ENCODE assay signal across 11 cellular contexts in genomic region chr6:29925341-29926080, GRCh38. TPM values are rescaled to one million over a fixed set of nuclear protein-coding genes. Genes with fewer than 3 reads are reported as not detected.
DNase-seq lines count a peak whose midpoint lies in the region; ATAC-seq and TF ChIP-seq lines count a peak whose summit lies in the region.
"Had no signal": no experiment of that assay in that cellular context is flagged by ENCODE, and none has a peak within 500 bp of the region (broad histone marks: within the 10 kb centered on the region; RNA-seq: fewer than 3 reads in every experiment).

No MANE protein-coding gene starts in this region.

- no peaks in the 10 kb centered on the region for H4K20me1 ChIP-seq in SU-DHL-6 (ENCODE audit: low read depth, low read length)

- intact Hi-C loops in activated CD4-positive, alpha-beta T cell treated with anti-CD3 and anti-CD28 coated beads, Interleukin-2, amount 10 ng/mL, durations not matched to agents 24 days and 14 days (cut with micrococcal nuclease), result loop anchor here (2.0 to 10.0 kb wide), 4 partner anchors 37 to 142 kb away; partner anchors contain the start of gene PPP1R11
- intact Hi-C loops in esophagus muscularis mucosa (cut with DNase I), result loop anchor here (5.0 to 10.0 kb wide), 2 partner anchors 38 to 49 kb away; no protein-coding TSS in a partner anchor

- H3K36me3 ChIP-seq in SU-DHL-6 (ENCODE audit: low read length) (no peaks in the 10 kb centered on the region), esophagus muscularis mucosa (no peaks in the 10 kb centered on the region), skeletal muscle tissue (ENCODE audit: control insufficient read depth in 3 of 3, insufficient read depth in 3 of 3, low read length in 3 of 3) (no peaks in the 10 kb centered on the region)
- H3K36me3 ChIP-seq: SJCRH30 had no signal

- peaks cover 0 to 6% (median 0%) of the 10 kb centered on the region in 4 donors for H3K4me1 ChIP-seq in esophagus muscularis mucosa
- peaks cover 4 to 9% (median 6%) of the 10 kb centered on the region in 3 donors for H3K4me1 ChIP-seq in skeletal muscle tissue (ENCODE audit: control insufficient read depth in 3 of 3, insufficient read depth in 3 of 3, low read length in 3 of 3)
- H3K4me1 ChIP-seq: SJCRH30 had no signal

- H3K27ac Mint-ChIP-seq in activated CD4-positive, alpha-beta T cell treated with anti-CD3 and anti-CD28 coated beads, Interleukin-2, amount 10 ng/mL, durations not matched to agents 24 days and 14 days, result peak overlapping the region; percentile 94

- H3K4me3 Mint-ChIP-seq in activated CD4-positive, alpha-beta T cell treated with anti-CD3 and anti-CD28 coated beads, Interleukin-2, amount 10 ng/mL, durations not matched to agents 24 days and 14 days, result peak overlapping the region; percentile 88

- WGBS in esophagus muscularis mucosa, result no CpG with 5 or more reads among the region's 17 CpGs

- H3K79me2 ChIP-seq in SU-DHL-6 (ENCODE audit: insufficient read depth, low read length), result no peaks in the 10 kb centered on the region

- TF ChIP-seq CTCF in SU-DHL-6 (IDR thresholded peaks at IDR 0.05; ENCODE audit: insufficient read depth, low read length, poor library complexity, severe bottlenecking) (no peak), esophagus muscularis mucosa (IDR thresholded peaks at IDR 0.05) (no peak)

- H3K36me3 Mint-ChIP-seq in activated CD4-positive, alpha-beta T cell treated with anti-CD3 and anti-CD28 coated beads, Interleukin-2, amount 10 ng/mL, durations not matched to agents 24 days and 14 days (ENCODE audit: low read depth), result peaks cover 20% of the 10 kb centered on the region

- no peak overlapping the region for H2AFZ ChIP-seq in SU-DHL-6 (ENCODE audit: low read depth, low read length, severe bottlenecking)

- H3K9ac ChIP-seq in SU-DHL-6 (ENCODE audit: low read length) (no peak overlapping the region), skeletal muscle tissue (ENCODE audit: low read depth in 1 of 3, low read length in 3 of 3) (peak overlapping the region in 2 of 3 donors; percentile 80 to 87)

- H3K4me3 ChIP-seq in SU-DHL-6 (ENCODE audit: insufficient read depth, low read length, poor library complexity, severe bottlenecking) (no peak overlapping the region), esophagus muscularis mucosa (peak overlapping the region in 2 of 4 donors; percentile 64 to 78), skeletal muscle tissue (ENCODE audit: low read length in 3 of 3) (peak overlapping the region; percentile 73 to 85 (median 79))
- H3K4me3 ChIP-seq: K562, SJCRH30 had no signal

- peaks cover 12% of the 10 kb centered on the region for H3K27me3 Mint-ChIP-seq in activated CD4-positive, alpha-beta T cell treated with anti-CD3 and anti-CD28 coated beads, Interleukin-2, amount 10 ng/mL, durations not matched to agents 24 days and 14 days

- DNase-seq in activated CD4-positive, alpha-beta T cell treated with anti-CD3 and anti-CD28 coated beads, Interleukin-2, amount 10 ng/mL, durations not matched to agents 24 days and 14 days, result peak; percentile 59
- no peak for DNase-seq in activated CD4-positive, alpha-beta T cell treated with anti-CD3 and anti-CD28 coated beads for 1 hour
- DNase-seq in esophagus muscularis mucosa (ENCODE audit: extremely low spot score), result no peak
- DNase-seq in NCI-H2227 treated with DMSO at 0.1 percent for 48 hours (lab: John Stamatoyannopoulos, UW), result no peak
- DNase-seq: GOT3, SJCRH30 had no signal

- no peaks in the 10 kb centered on the region for H3K9me3 ChIP-seq in SU-DHL-6 (ENCODE audit: insufficient read depth, low read length)
- H3K9me3 ChIP-seq in esophagus muscularis mucosa, result no peaks in the 10 kb centered on the region
- no peaks in the 10 kb centered on the region for H3K9me3 ChIP-seq in skeletal muscle tissue (ENCODE audit: control insufficient read depth in 3 of 3, low read length in 3 of 3)
- H3K9me3 ChIP-seq: SJCRH30 had no signal

- peaks cover 3% of the 10 kb centered on the region; the same call in 1 of the 2 replicates for H3F3A ChIP-seq in SU-DHL-6 (ENCODE audit: insufficient read depth)

- ATAC-seq in HG03354 (IDR thresholded peaks at IDR 0.05; ENCODE audit: poor library complexity, severe bottlenecking, unreplicated experiment) (no peak), GM18520 (IDR thresholded peaks at IDR 0.05; ENCODE audit: unreplicated experiment) (no peak)

- peak overlapping the region; percentile 36 for H3K4me2 ChIP-seq in SU-DHL-6 (ENCODE audit: low read depth, low read length, poor library complexity, severe bottlenecking)

- H3K9me3 Mint-ChIP-seq in activated CD4-positive, alpha-beta T cell treated with anti-CD3 and anti-CD28 coated beads, Interleukin-2, amount 10 ng/mL, durations not matched to agents 24 days and 14 days, result no peaks in the 10 kb centered on the region

- TF ChIP-seq POLR2A in esophagus muscularis mucosa (IDR thresholded peaks at IDR 0.05; ENCODE audit: low read depth), result no peak

- no peak for TF ChIP-seq EP300 in esophagus muscularis mucosa (IDR thresholded peaks at IDR 0.05)

- no peaks in the 10 kb centered on the region for H3K27me3 ChIP-seq in SU-DHL-6 (ENCODE audit: low read length)
- no peaks in the 10 kb centered on the region for H3K27me3 ChIP-seq in esophagus muscularis mucosa
- H3K27me3 ChIP-seq in skeletal muscle tissue (ENCODE audit: control insufficient read depth in 3 of 3, insufficient read depth in 3 of 3, low read length in 3 of 3), result no peaks in the 10 kb centered on the region
- H3K27me3 ChIP-seq: SJCRH30 had no signal

- no peaks in the 10 kb centered on the region for H3K9me2 ChIP-seq in SU-DHL-6 (replicated peaks; ENCODE audit: insufficient read depth, low read length)

- H3K4me1 Mint-ChIP-seq in activated CD4-positive, alpha-beta T cell treated with anti-CD3 and anti-CD28 coated beads, Interleukin-2, amount 10 ng/mL, durations not matched to agents 24 days and 14 days, result peaks cover 28% of the 10 kb centered on the region

- H3K27ac ChIP-seq in SU-DHL-6 (ENCODE audit: low read depth, low read length) (no peak overlapping the region), esophagus muscularis mucosa (replicated peaks in 1 of 4) (peak overlapping the region in 3 of 4 donors; percentile 82 to 87 (median 86)), skeletal muscle tissue (ENCODE audit: low read depth, low read length) (peak overlapping the region; percentile 88)
- H3K27ac ChIP-seq: SJCRH30 had no signal

RNA-seq across cellular contexts. Expression of gene HLA-A, which starts 16.8 kb away (rescaled TPM):
- total RNA-seq in activated CD4-positive, alpha-beta T cell treated with anti-CD3 and anti-CD28 coated beads, Interleukin-2, amount 10 ng/mL, durations not matched to agents 24 days and 14 days, result 1,449 and 1,452 TPM in 2 replicates
- 100 to 1,000 TPM; 243 to 610 (median 499) TPM for total RNA-seq in esophagus muscularis mucosa
- 113 TPM for total RNA-seq in skeletal muscle tissue
